Comparison of ENCODE assay signal across 1 cellular context in genomic region chr9:131426545-131426944, GRCh38.
TF ChIP-seq lines count a peak whose summit lies in the region.

No MANE protein-coding gene starts in this region.

TF ChIP-seq in WTC11, 78 proteins besides CTCF, POLR2A, EP300 and RAD21 (continued from another document):
- TF ChIP-seq, protein P1, sequence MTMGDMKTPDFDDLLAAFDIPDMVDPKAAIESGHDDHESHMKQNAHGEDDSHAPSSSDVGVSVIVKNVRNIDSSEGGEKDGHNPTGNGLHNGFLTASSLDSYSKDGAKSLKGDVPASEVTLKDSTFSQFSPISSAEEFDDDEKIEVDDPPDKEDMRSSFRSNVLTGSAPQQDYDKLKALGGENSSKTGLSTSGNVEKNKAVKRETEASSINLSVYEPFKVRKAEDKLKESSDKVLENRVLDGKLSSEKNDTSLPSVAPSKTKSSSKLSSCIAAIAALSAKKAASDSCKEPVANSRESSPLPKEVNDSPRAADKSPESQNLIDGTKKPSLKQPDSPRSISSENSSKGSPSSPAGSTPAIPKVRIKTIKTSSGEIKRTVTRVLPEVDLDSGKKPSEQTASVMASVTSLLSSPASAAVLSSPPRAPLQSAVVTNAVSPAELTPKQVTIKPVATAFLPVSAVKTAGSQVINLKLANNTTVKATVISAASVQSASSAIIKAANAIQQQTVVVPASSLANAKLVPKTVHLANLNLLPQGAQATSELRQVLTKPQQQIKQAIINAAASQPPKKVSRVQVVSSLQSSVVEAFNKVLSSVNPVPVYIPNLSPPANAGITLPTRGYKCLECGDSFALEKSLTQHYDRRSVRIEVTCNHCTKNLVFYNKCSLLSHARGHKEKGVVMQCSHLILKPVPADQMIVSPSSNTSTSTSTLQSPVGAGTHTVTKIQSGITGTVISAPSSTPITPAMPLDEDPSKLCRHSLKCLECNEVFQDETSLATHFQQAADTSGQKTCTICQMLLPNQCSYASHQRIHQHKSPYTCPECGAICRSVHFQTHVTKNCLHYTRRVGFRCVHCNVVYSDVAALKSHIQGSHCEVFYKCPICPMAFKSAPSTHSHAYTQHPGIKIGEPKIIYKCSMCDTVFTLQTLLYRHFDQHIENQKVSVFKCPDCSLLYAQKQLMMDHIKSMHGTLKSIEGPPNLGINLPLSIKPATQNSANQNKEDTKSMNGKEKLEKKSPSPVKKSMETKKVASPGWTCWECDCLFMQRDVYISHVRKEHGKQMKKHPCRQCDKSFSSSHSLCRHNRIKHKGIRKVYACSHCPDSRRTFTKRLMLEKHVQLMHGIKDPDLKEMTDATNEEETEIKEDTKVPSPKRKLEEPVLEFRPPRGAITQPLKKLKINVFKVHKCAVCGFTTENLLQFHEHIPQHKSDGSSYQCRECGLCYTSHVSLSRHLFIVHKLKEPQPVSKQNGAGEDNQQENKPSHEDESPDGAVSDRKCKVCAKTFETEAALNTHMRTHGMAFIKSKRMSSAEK (CRISPR knock-in tag; IDR thresholded peaks at IDR 0.05; ENCODE audit: borderline replicate concordance): no peak
- TF ChIP-seq, protein P2, sequence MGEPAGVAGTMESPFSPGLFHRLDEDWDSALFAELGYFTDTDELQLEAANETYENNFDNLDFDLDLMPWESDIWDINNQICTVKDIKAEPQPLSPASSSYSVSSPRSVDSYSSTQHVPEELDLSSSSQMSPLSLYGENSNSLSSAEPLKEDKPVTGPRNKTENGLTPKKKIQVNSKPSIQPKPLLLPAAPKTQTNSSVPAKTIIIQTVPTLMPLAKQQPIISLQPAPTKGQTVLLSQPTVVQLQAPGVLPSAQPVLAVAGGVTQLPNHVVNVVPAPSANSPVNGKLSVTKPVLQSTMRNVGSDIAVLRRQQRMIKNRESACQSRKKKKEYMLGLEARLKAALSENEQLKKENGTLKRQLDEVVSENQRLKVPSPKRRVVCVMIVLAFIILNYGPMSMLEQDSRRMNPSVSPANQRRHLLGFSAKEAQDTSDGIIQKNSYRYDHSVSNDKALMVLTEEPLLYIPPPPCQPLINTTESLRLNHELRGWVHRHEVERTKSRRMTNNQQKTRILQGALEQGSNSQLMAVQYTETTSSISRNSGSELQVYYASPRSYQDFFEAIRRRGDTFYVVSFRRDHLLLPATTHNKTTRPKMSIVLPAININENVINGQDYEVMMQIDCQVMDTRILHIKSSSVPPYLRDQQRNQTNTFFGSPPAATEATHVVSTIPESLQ (CRISPR knock-in tag; IDR thresholded peaks at IDR 0.05): no peak
- TF ChIP-seq ZBTB21 (CRISPR knock-in tag; IDR thresholded peaks at IDR 0.05; ENCODE audit: borderline replicate concordance) (no peak), GABPB1 (CRISPR knock-in tag; IDR thresholded peaks at IDR 0.05) (no peak), ELF4 (CRISPR knock-in tag; IDR thresholded peaks at IDR 0.05; ENCODE audit: low read depth) (no peak), RELA (CRISPR knock-in tag; IDR thresholded peaks at IDR 0.05; ENCODE audit: borderline replicate concordance) (no peak), ZNF416 (CRISPR knock-in tag; IDR thresholded peaks at IDR 0.05) (no peak)
